Comparison of ENCODE assay signal across 1 cellular context in the genomic region with DNA sequence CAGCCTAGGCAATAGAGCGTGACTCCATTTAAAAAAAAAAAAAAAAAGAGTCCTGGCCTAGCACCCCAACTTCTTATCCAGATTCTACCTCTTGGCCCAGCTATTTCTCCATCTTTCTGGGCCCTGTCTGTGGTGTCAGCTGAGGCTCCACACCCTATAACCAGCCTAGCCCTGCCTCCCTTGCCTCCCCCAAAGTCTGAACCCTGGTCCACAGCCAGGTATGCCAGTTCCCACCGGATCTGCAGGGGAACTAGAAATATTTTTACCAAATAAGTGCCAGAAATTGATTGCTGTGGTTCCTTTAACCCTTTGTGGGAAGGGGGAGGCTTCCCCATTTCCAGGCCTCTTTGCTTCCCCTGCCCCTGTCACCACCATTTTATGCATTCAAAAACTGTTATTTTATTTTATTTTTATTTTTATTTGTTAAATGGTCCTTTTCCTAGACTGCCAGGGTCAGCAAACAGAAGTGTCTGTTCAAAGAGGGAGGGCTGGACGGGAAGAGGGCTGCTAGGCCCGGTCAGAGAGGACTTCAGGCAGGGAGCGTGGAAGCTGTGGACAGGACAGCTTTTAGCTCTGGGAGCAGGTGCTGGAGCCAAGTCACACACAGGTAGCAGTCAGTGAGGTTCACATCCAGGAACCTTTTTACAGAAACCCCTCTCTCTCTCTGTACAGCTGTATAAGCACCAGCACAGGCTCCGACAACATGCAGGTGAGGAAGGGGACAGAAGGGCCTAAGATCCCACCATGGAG.
TF ChIP-seq lines count a peak whose summit lies in the region.

No MANE protein-coding gene starts in this region.

TF ChIP-seq in GM23338, 12 proteins besides CTCF, POLR2A, EP300 and RAD21 (continued from another document):
- no peak for TF ChIP-seq ZNF462 (CRISPR knock-in tag; IDR thresholded peaks at IDR 0.05)
- no peak for TF ChIP-seq CREB1 (CRISPR knock-in tag; IDR thresholded peaks at IDR 0.05; ENCODE audit: low read depth)
- no peak for TF ChIP-seq REST (IDR thresholded peaks at IDR 0.05; ENCODE audit: unreplicated experiment)
- no peak for TF ChIP-seq STAT1 (IDR thresholded peaks at IDR 0.05; ENCODE audit: unreplicated experiment)
